Comparison of ENCODE assay signal across 14 cellular contexts in the genomic region with DNA sequence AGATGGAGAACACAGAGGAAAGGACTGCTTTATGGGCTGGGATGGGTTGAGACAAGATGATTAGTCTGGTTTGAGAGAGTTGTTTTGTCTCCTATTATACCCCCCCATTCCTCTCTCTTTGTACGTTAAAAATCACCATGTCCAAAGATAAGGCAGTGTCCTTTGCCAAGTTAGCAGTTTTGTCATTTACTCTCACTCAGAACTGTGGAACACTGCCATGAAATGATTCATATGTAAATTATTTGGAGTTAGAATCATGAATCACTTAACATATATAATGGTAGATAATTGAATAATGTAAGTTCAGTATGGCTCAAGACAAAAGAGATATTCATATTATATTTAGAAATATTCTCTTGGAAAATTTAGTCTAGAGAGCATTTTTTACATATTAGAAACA.
DNase-seq lines count a peak whose midpoint lies in the region; ATAC-seq and TF ChIP-seq lines count a peak whose summit lies in the region.
"Had no signal": no experiment of that assay in that cellular context is flagged by ENCODE, and none has a peak within 500 bp of the region (broad histone marks: within the 10 kb centered on the region; RNA-seq: fewer than 3 reads in every experiment).

No MANE protein-coding gene starts in this region.

- H2BK120ac ChIP-seq in IMR-90 (ENCODE audit: low read depth, low read length): peak overlapping the region; percentile 97

- H3K14ac ChIP-seq in IMR-90 (replicated peaks; ENCODE audit: low read depth, low read length): peak overlapping the region; percentile 93

- WGBS in IMR-90 (ENCODE audit: extremely low coverage in 2 of 2, insufficient read length in 1 of 2), 2 experiments: no CpG with 5 or more reads among the region's 1 CpG
- WGBS in suprapubic skin: 38% methylated on average over 1 of the region's 1 CpG

- intact Hi-C loops in IMR-90 (cut with micrococcal nuclease) (no loop called here), ascending aorta (cut with DNase I) (no loop called here)

- peak overlapping the region; percentile 100 for H2BK5ac ChIP-seq in IMR-90 (ENCODE audit: low read depth, low read length, poor library complexity, severe bottlenecking)

- H3K4me1 ChIP-seq in IMR-90 (ENCODE audit: control insufficient read depth, insufficient read depth, low read length) (peaks cover 22% of the 10 kb centered on the region), ascending aorta (peaks cover 3 to 12% of the 10 kb centered on the region in 2 donors), suprapubic skin (no peaks in the 10 kb centered on the region)

- POLR2A ChIA-PET in AG04450 (lab: Yijun Ruan, JAX) (interaction anchor here (0.7 kb wide), 1 partner anchor 18 kb away, joined by 4 read pairs; no protein-coding TSS in a partner anchor), IMR-90 (lab: Charles Lee; ENCODE audit: unreplicated experiment) (no interaction called here)

- dilution Hi-C loops in IMR-90 (cut with HindIII; ENCODE audit: low sequenced_read_pairs, unreplicated experiment): no loop called here

- H3K27me3 Mint-ChIP-seq in activated T-cell treated with anti-CD3 and anti-CD28 coated beads, Interleukin-2, amount 50 U/mL, for 24 hours: peaks cover 7% of the 10 kb centered on the region

- no peak overlapping the region for H3K4me3 Mint-ChIP-seq in activated T-cell treated with anti-CD3 and anti-CD28 coated beads, Interleukin-2, amount 50 U/mL, for 24 hours
- H3K4me3 Mint-ChIP-seq: activated naive CD8-positive, alpha-beta T cell treated with anti-CD3 and anti-CD28 coated beads, Interleukin-2, amount 50 U/mL, for 24 hours; B cell; natural killer cell had no signal

- TF ChIP-seq POLR2A in IMR-90 (IDR thresholded peaks at IDR 0.05; ENCODE audit: low read depth, low read length) (no peak), suprapubic skin (IDR thresholded peaks at IDR 0.05) (no peak)

- peak overlapping the region; percentile 85 for H3K56ac ChIP-seq in IMR-90 (ENCODE audit: extremely low read depth, insufficient read depth, low read length)

- H2AK5ac ChIP-seq in IMR-90 (ENCODE audit: low read depth, low read length): peak overlapping the region; percentile 73

- H3K4ac ChIP-seq in IMR-90 (ENCODE audit: low read depth, low read length): peak overlapping the region; percentile 96

- H3K9ac ChIP-seq in IMR-90 (ENCODE audit: low read depth, low read length): peak overlapping the region; percentile 8; the same call in 1 of the 2 replicates

- H3K4me1 Mint-ChIP-seq in activated T-cell treated with anti-CD3 and anti-CD28 coated beads, Interleukin-2, amount 50 U/mL, for 24 hours (ENCODE audit: low read depth): no peaks in the 10 kb centered on the region
- H3K4me1 Mint-ChIP-seq: activated naive CD8-positive, alpha-beta T cell treated with anti-CD3 and anti-CD28 coated beads, Interleukin-2, amount 50 U/mL, for 24 hours; B cell; natural killer cell had no signal

- ATAC-seq in IMR-90 (ENCODE audit: low read depth): 0 out of 2 replicates have a peak, but pooled peaks have one; percentile 1
- ATAC-seq: activated naive CD8-positive, alpha-beta T cell treated with anti-CD3 and anti-CD28 coated beads, Interleukin-2, amount 50 U/mL, for 24 hours; natural killer cell had no signal

- DNase-seq in AG04450 (ENCODE audit: low read depth, low spot score) (no peak), IMR-90 (peak; percentile 93), ascending aorta (ENCODE audit: low spot score in 2 of 2) (no peak), fibroblast of the aortic adventitia (ENCODE audit: low read depth) (peak; percentile 92), suprapubic skin (ENCODE audit: low spot score in 2 of 2) (no peak), COR-L47 (lab: John Stamatoyannopoulos, UW) (no peak)
- no peak for DNase-seq in activated T-cell treated with anti-CD3 and anti-CD28 coated beads, Interleukin-2, amount 50 U/mL, for 24 hours
- no peak for DNase-seq in activated CD4-positive, alpha-beta T cell treated with anti-CD3 and anti-CD28 coated beads for 4 hours
- DNase-seq: activated naive CD8-positive, alpha-beta T cell treated with anti-CD3 and anti-CD28 coated beads, Interleukin-2, amount 50 U/mL, for 24 hours; left cardiac atrium; natural killer cell; right lobe of liver; stimulated activated CD4-positive, alpha-beta T cell treated with anti-CD3 and anti-CD28 coated beads, Interleukin-4, amount 100 ng/mL, for 1 hour had no signal

- peak overlapping the region; percentile 59 for H3K27ac ChIP-seq in AG04450 (ENCODE audit: low read depth, low read length)
- peak overlapping the region; percentile 92 for H3K27ac ChIP-seq in IMR-90 (ENCODE audit: insufficient read depth, low read length)
- peak overlapping the region; percentile 18 to 48 for H3K27ac ChIP-seq in ascending aorta
- H3K27ac ChIP-seq in suprapubic skin: no peak overlapping the region
- H3K27ac ChIP-seq: right lobe of liver had no signal

- TF ChIP-seq RAD21 in IMR-90 (IDR thresholded peaks at IDR 0.05; ENCODE audit: low read length): no peak

- peak overlapping the region; percentile 87 for H3K18ac ChIP-seq in IMR-90 (ENCODE audit: low read depth, low read length)

- peaks cover 21 to 49% of the 10 kb centered on the region in 2 experiments for H3K79me1 ChIP-seq in IMR-90 (ENCODE audit: low read depth in 1 of 2, low read length in 2 of 2)

- peaks cover 30% of the 10 kb centered on the region for H3K9me1 ChIP-seq in IMR-90 (ENCODE audit: insufficient read depth, low read length)

- no peaks in the 10 kb centered on the region for H3K9me3 ChIP-seq in AG04450 (ENCODE audit: control insufficient read depth, insufficient read depth, low read length)
- no peaks in the 10 kb centered on the region for H3K9me3 ChIP-seq in IMR-90 (ENCODE audit: control insufficient read depth, insufficient read depth, low read length)
- H3K9me3 ChIP-seq in ascending aorta: no peaks in the 10 kb centered on the region
- no peaks in the 10 kb centered on the region for H3K9me3 ChIP-seq in suprapubic skin
- H3K9me3 ChIP-seq: right lobe of liver had no signal

- no TSS peak for BruUV-seq in IMR-90 (replicated peaks; lab: Mats Ljungman, UMichigan)

- H3K36me3 Mint-ChIP-seq in activated T-cell treated with anti-CD3 and anti-CD28 coated beads, Interleukin-2, amount 50 U/mL, for 24 hours (ENCODE audit: low read depth): no peaks in the 10 kb centered on the region
- H3K36me3 Mint-ChIP-seq: natural killer cell had no signal

- H4K20me1 ChIP-seq in IMR-90 (ENCODE audit: insufficient read depth, low read length): no peaks in the 10 kb centered on the region

- in situ Hi-C loops in IMR-90 (cut with MboI; ENCODE audit: low sequenced_read_pairs): no loop called here

- CTCF ChIA-PET in AG04450 (lab: Charles Lee) (interaction anchor here (0.5 kb wide), 1 partner anchor 132 kb away, joined by 3 read pairs; no protein-coding TSS in a partner anchor), IMR-90 (lab: Yijun Ruan, JAX) (no interaction called here)

- no peak overlapping the region for H3K27ac Mint-ChIP-seq in activated T-cell treated with anti-CD3 and anti-CD28 coated beads, Interleukin-2, amount 50 U/mL, for 24 hours
- H3K27ac Mint-ChIP-seq: activated naive CD8-positive, alpha-beta T cell treated with anti-CD3 and anti-CD28 coated beads, Interleukin-2, amount 50 U/mL, for 24 hours; B cell; natural killer cell had no signal

- H2BK20ac ChIP-seq in IMR-90 (ENCODE audit: low read depth, low read length): peak overlapping the region; percentile 99

- H3K4me2 ChIP-seq in IMR-90 (ENCODE audit: low read depth, low read length): 0 out of 2 replicates have a peak overlapping the region, but pooled peaks have one; percentile 36

- H4K5ac ChIP-seq in IMR-90 (ENCODE audit: low read depth, low read length): peak overlapping the region; percentile 74

- H3K36me3 ChIP-seq in IMR-90 (ENCODE audit: control insufficient read depth, insufficient read depth, low read length): peaks cover 2% of the 10 kb centered on the region; the same call in 1 of the 2 replicates
- H3K36me3 ChIP-seq in ascending aorta: no peaks in the 10 kb centered on the region
- no peaks in the 10 kb centered on the region for H3K36me3 ChIP-seq in suprapubic skin
- H3K36me3 ChIP-seq: right lobe of liver had no signal

- peak overlapping the region; percentile 60 for H2AK9ac ChIP-seq in IMR-90 (replicated peaks; ENCODE audit: low read depth, low read length, poor library complexity)

- no peaks in the 10 kb centered on the region for H3K9me3 Mint-ChIP-seq in activated T-cell treated with anti-CD3 and anti-CD28 coated beads, Interleukin-2, amount 50 U/mL, for 24 hours
- H3K9me3 Mint-ChIP-seq: activated naive CD8-positive, alpha-beta T cell treated with anti-CD3 and anti-CD28 coated beads, Interleukin-2, amount 50 U/mL, for 24 hours; natural killer cell had no signal

- peak overlapping the region; percentile 93 to 96 for H4K8ac ChIP-seq in IMR-90 (ENCODE audit: low read depth in 2 of 2, low read length in 2 of 2)

- TF ChIP-seq CTCF in AG04450 (IDR thresholded peaks at IDR 0.05; ENCODE audit: low read depth, low read length): no peak
- no peak for TF ChIP-seq CTCF in IMR-90 (conservative IDR thresholded peaks at IDR 0.05; ENCODE audit: low read depth, low read length)
- no peak for TF ChIP-seq CTCF in ascending aorta (IDR thresholded peaks at IDR 0.05)
- no peak for TF ChIP-seq CTCF in fibroblast of the aortic adventitia (IDR thresholded peaks at IDR 0.05; ENCODE audit: insufficient read depth, low read length)
- TF ChIP-seq CTCF in suprapubic skin (IDR thresholded peaks at IDR 0.05): no peak

- H4K91ac ChIP-seq in IMR-90 (ENCODE audit: insufficient read depth, low read depth, low read length): peak overlapping the region; percentile 99

- no peaks in the 10 kb centered on the region for H3K27me3 ChIP-seq in AG04450 (ENCODE audit: control insufficient read depth, insufficient read depth, low read length)
- no peaks in the 10 kb centered on the region for H3K27me3 ChIP-seq in IMR-90 (ENCODE audit: control insufficient read depth, insufficient read depth, low read length)
- no peaks in the 10 kb centered on the region for H3K27me3 ChIP-seq in ascending aorta
- no peaks in the 10 kb centered on the region for H3K27me3 ChIP-seq in suprapubic skin
- H3K27me3 ChIP-seq: right lobe of liver had no signal

- H2AFZ ChIP-seq in IMR-90 (replicated peaks; ENCODE audit: low read length, poor library complexity): peak overlapping the region; percentile 0

- TF ChIP-seq EP300 in suprapubic skin (IDR thresholded peaks at IDR 0.05): no peak

- no peak overlapping the region for H3K4me3 ChIP-seq in AG04450 (ENCODE audit: low read depth, low read length)
- no peak overlapping the region for H3K4me3 ChIP-seq in IMR-90 (ENCODE audit: insufficient read depth, low read depth, low read length)
- no peak overlapping the region for H3K4me3 ChIP-seq in ascending aorta
- H3K4me3 ChIP-seq in fibroblast of the aortic adventitia (ENCODE audit: low read depth, low read length): no peak overlapping the region
- no peak overlapping the region for H3K4me3 ChIP-seq in suprapubic skin
- H3K4me3 ChIP-seq: right lobe of liver had no signal

- peak overlapping the region; percentile 98 for H3K23ac ChIP-seq in IMR-90 (ENCODE audit: low read depth, low read length)

- peak overlapping the region; percentile 81 for H2BK15ac ChIP-seq in IMR-90 (ENCODE audit: low read depth, low read length)

TF ChIP-seq in IMR-90, 13 proteins besides CTCF, POLR2A, EP300 and RAD21:
- no peak for TF ChIP-seq CEBPB (IDR thresholded peaks at IDR 0.05; ENCODE audit: low read depth, low read length)
- peak; percentile 84 for TF ChIP-seq MAFK (IDR thresholded peaks at IDR 0.05; ENCODE audit: low read depth, low read length)

Comparison
In these comparisons a context has a peak if more than half of its experiments do, and no peak if none do; other contexts are left out.
1. DNase-seq: peak in IMR-90 (single experiment) and fibroblast of the aortic adventitia (single experiment); none in AG04450 (single experiment), ascending aorta (0 of 2), suprapubic skin (0 of 2), COR-L47 (single experiment), activated T-cell treated with anti-CD3 and anti-CD28 coated beads, Interleukin-2, amount 50 U/mL, for 24 hours (single experiment) and activated CD4-positive, alpha-beta T cell treated with anti-CD3 and anti-CD28 coated beads for 4 hours (0 of 2).